8 cellular contexts compared by ENCODE assay signal in genomic region chr12:120292661-120293531, GRCh38. TPM values are rescaled to one million over a fixed set of nuclear protein-coding genes. Genes with fewer than 3 reads are reported as not detected.
DNase-seq lines count a peak whose midpoint lies in the region; ATAC-seq and TF ChIP-seq lines count a peak whose summit lies in the region.

RNU4-1 (minus strand) TSS chr12:120293237.

- H3K4me3 Mint-ChIP-seq in activated naive CD8-positive, alpha-beta T cell treated with anti-CD3 and anti-CD28 coated beads for 36 hours: no peak within 1 kb of the TSS

- no peaks in the 10 kb centered on the region for H3K27me3 ChIP-seq in ovary
- no peaks in the 10 kb centered on the region for H3K27me3 ChIP-seq in tibial artery

- H3K27ac Mint-ChIP-seq in activated naive CD8-positive, alpha-beta T cell treated with anti-CD3 and anti-CD28 coated beads for 36 hours: no peak within 1 kb of the TSS

- H3K9me3 ChIP-seq in ovary (no peaks in the 10 kb centered on the region), tibial artery (no peaks in the 10 kb centered on the region)

- intact Hi-C loops in Right ventricle myocardium superior (cut with DNase I) (no loop called here), ovary (cut with DNase I) (no loop called here), tibial artery (cut with DNase I; ENCODE audit: low total_unique reads) (no loop called here)

- DNase-seq in G401 (ENCODE audit: low spot score): peak; percentile 91
- peak; percentile 30 for DNase-seq in HEK293T (ENCODE audit: extremely low spot score)
- DNase-seq in NCI-H1092 (lab: John Stamatoyannopoulos, UW): peak; percentile 88
- peak; percentile 77 for DNase-seq in activated naive CD8-positive, alpha-beta T cell treated with anti-CD3 and anti-CD28 coated beads for 36 hours
- peak; percentile 59 for DNase-seq in Right ventricle myocardium superior
- peak; percentile 65 to 82 (median 70) for DNase-seq in ovary
- peak; percentile 66 to 80 for DNase-seq in tibial artery

- TF ChIP-seq POLR2A in ovary (IDR thresholded peaks at IDR 0.05): peak; percentile 66

- peak within 1 kb of the TSS; percentile 80 to 96 for H3K27ac ChIP-seq in ovary
- peak within 1 kb of the TSS; percentile 98 for H3K27ac ChIP-seq in tibial artery

- no peaks in the 10 kb centered on the region for H3K9me3 Mint-ChIP-seq in activated naive CD8-positive, alpha-beta T cell treated with anti-CD3 and anti-CD28 coated beads for 36 hours

- H3K4me1 Mint-ChIP-seq in activated naive CD8-positive, alpha-beta T cell treated with anti-CD3 and anti-CD28 coated beads for 36 hours: peaks cover 6% of the 10 kb centered on the region

- ATAC-seq in SK-N-SH treated with all-trans-retinoic acid at 6 μM for 48 hours (peak; percentile 39), Right ventricle myocardium superior (ENCODE audit: poor library complexity) (peak; percentile 73)

- H3K4me3 ChIP-seq in ovary (peak within 1 kb of the TSS; percentile 58), tibial artery (peak within 1 kb of the TSS; percentile 73 to 86)

- POLR2A ChIA-PET in HEK293T (lab: Yijun Ruan, JAX): interaction anchor here (0.6 to 6.7 kb wide), 36 partner anchors 7 to 349 kb away, joined by 3 to 269 read pairs (median 8); partner anchors contain the start of genes COX6A1, GCN1, PXN and RPLP0

- TF ChIP-seq CTCF in ovary (IDR thresholded peaks at IDR 0.05) (no peak), tibial artery (IDR thresholded peaks at IDR 0.05) (no peak)

- no peaks in the 10 kb centered on the region for H3K36me3 Mint-ChIP-seq in activated naive CD8-positive, alpha-beta T cell treated with anti-CD3 and anti-CD28 coated beads for 36 hours

- H3K4me1 ChIP-seq in ovary (ENCODE audit: insufficient read depth) (peaks cover 3% of the 10 kb centered on the region), tibial artery (peaks cover 0 to 16% (median 6%) of the 10 kb centered on the region in 4 donors)

- CTCF ChIA-PET in HEK293T (lab: Yijun Ruan, JAX): interaction anchor here (0.7 to 3.4 kb wide), 5 partner anchors 9 to 1815 kb away, joined by 3 to 27 read pairs (median 8); partner anchors contain the start of gene SIRT4

- no peak for TF ChIP-seq EP300 in ovary (IDR thresholded peaks at IDR 0.05)

- WGBS in ovary, 3 donors: 0 to 1% (median 1%) methylated on average over 29 of the region's 29 CpGs

- in situ Hi-C loops in G401 (cut with HindIII; ENCODE audit: low sequenced_read_pairs): no loop called here

- H3K36me3 ChIP-seq in ovary: no peaks in the 10 kb centered on the region
- no peaks in the 10 kb centered on the region for H3K36me3 ChIP-seq in tibial artery

- H3K27me3 Mint-ChIP-seq in activated naive CD8-positive, alpha-beta T cell treated with anti-CD3 and anti-CD28 coated beads for 36 hours: peaks cover 2% of the 10 kb centered on the region

TF ChIP-seq in HEK293T, 16 proteins besides CTCF, POLR2A, EP300 and RAD21:
- TF ChIP-seq SP1 (IDR thresholded peaks at IDR 0.05) (no peak), TARDBP (IDR thresholded peaks at IDR 0.05) (peak; percentile 65; the same call in 1 of the 2 replicates), ELF4 (IDR thresholded peaks at IDR 0.05) (peak; percentile 95), ZNF384 (IDR thresholded peaks at IDR 0.05) (peak; percentile 44; the same call in 1 of the 2 replicates), HDGF (IDR thresholded peaks at IDR 0.05; ENCODE audit: borderline replicate concordance) (no peak), FOXK2 (IDR thresholded peaks at IDR 0.05) (no peak; the same call in 1 of the 2 replicates), FOXA1 (IDR thresholded peaks at IDR 0.05) (no peak), LEF1 (IDR thresholded peaks at IDR 0.05; ENCODE audit: borderline replicate concordance) (no peak; the same call in 1 of the 2 replicates), L3MBTL2 (conservative IDR thresholded peaks at IDR 0.05) (no peak), ARNT (IDR thresholded peaks at IDR 0.05) (no peak), BHLHE40 (IDR thresholded peaks at IDR 0.05; ENCODE audit: borderline replicate concordance) (0 out of 2 replicates have a peak, but pooled peaks have one; percentile 32), SUZ12 (IDR thresholded peaks at IDR 0.05) (peak; percentile 74), CTBP1 (IDR thresholded peaks at IDR 0.05; ENCODE audit: borderline replicate concordance) (peak; percentile 96), PKNOX1 (IDR thresholded peaks at IDR 0.05) (peak; percentile 57), NFRKB (IDR thresholded peaks at IDR 0.05) (peak; percentile 34; the same call in 1 of the 2 replicates), FOXM1 (IDR thresholded peaks at IDR 0.05; ENCODE audit: borderline replicate concordance) (no peak)

TF ChIP-seq in SK-N-SH treated with all-trans-retinoic acid at 6 μM for 48 hours, 23 proteins besides CTCF, POLR2A, EP300 and RAD21 (continues in another document):
- TF ChIP-seq TSHZ2 (CRISPR knock-in tag; IDR thresholded peaks at IDR 0.05) (no peak), TOX (CRISPR knock-in tag; IDR thresholded peaks at IDR 0.05; ENCODE audit: borderline replicate concordance) (peak; percentile 83; the same call in 1 of the 2 replicates), ZNF70 (CRISPR knock-in tag; IDR thresholded peaks at IDR 0.05) (no peak), ZC3H10 (CRISPR knock-in tag; IDR thresholded peaks at IDR 0.05) (no peak), GLIS3 (CRISPR knock-in tag; IDR thresholded peaks at IDR 0.05) (peak; percentile 97), BACH2 (CRISPR knock-in tag; IDR thresholded peaks at IDR 0.05; ENCODE audit: borderline replicate concordance) (no peak), ZNF565 (CRISPR knock-in tag; conservative IDR thresholded peaks at IDR 0.05; ENCODE audit: low read depth) (no peak), ISL1 (CRISPR knock-in tag; IDR thresholded peaks at IDR 0.05) (no peak), ARNTL (CRISPR knock-in tag; IDR thresholded peaks at IDR 0.05; ENCODE audit: borderline replicate concordance, low read depth) (no peak), CSDC2 (CRISPR knock-in tag; IDR thresholded peaks at IDR 0.05) (no peak), ESRRG (CRISPR knock-in tag; IDR thresholded peaks at IDR 0.05) (peak; percentile 91), CREB5 (CRISPR knock-in tag; IDR thresholded peaks at IDR 0.05; ENCODE audit: low read depth) (peak; percentile 71; the same call in 1 of the 2 replicates), ZFP3 (CRISPR knock-in tag; IDR thresholded peaks at IDR 0.05) (no peak), TCF4 (CRISPR knock-in tag; IDR thresholded peaks at IDR 0.05; ENCODE audit: borderline replicate concordance) (peak; percentile 36; the same call in 1 of the 2 replicates), ZFP30 (CRISPR knock-in tag; IDR thresholded peaks at IDR 0.05) (0 out of 2 replicates have a peak, but pooled peaks have one; percentile 27), PPARA (CRISPR knock-in tag; IDR thresholded peaks at IDR 0.05; ENCODE audit: borderline replicate concordance) (no peak), POU6F1 (CRISPR knock-in tag; IDR thresholded peaks at IDR 0.05; ENCODE audit: borderline replicate concordance, low read depth) (no peak)

RNA-seq across cellular contexts. Expression of gene RNU4-1, which starts in this region (rescaled TPM):
- total RNA-seq in G401 (2014; rRNA removed; shearing (Covaris generic)): not detected in 2 replicates
- total RNA-seq in activated naive CD8-positive, alpha-beta T cell treated with anti-CD3 and anti-CD28 coated beads for 36 hours: 100 to 1,000 TPM; 768 to 829 TPM
- total RNA-seq in Right ventricle myocardium superior: 3,793 TPM
- total RNA-seq in ovary: 1,000 to 10,000 TPM in 5 of 7 donors, under 1 TPM in 2; under 0.01 to 4,499 (median 2,193) TPM
- polyA plus RNA-seq in ovary: not detected

Comparison
In these comparisons a context has a peak if more than half of its experiments do, and no peak if none do; other contexts are left out.
1. Peak in every context shown above with its lines: DNase-seq, ATAC-seq, H3K4me3 ChIP-seq and H3K27ac ChIP-seq.
2. Peak in DNase-seq in G401; RNA of the gene not detected or under 1 TPM.
3. DNase-seq: peak in every context shown above with its lines; median percentile 91 in G401; 88 in NCI-H1092; 77 in activated naive CD8-positive, alpha-beta T cell treated with anti-CD3 and anti-CD28 coated beads for 36 hours; 73 in tibial artery; 70 in ovary; 59 in Right ventricle myocardium superior; 30 in HEK293T.